8 cellular contexts compared by ENCODE assay signal in genomic region chr15:81899024-81899423, GRCh38.
"Had no signal": no experiment of that assay in that cellular context is flagged by ENCODE, and none has a peak within 500 bp of the region (broad histone marks: within the 10 kb centered on the region; RNA-seq: fewer than 3 reads in every experiment).

No MANE protein-coding gene starts in this region.

- H3K9me3 Mint-ChIP-seq: HFFc6 had no signal

- DNase-seq: GM23248, GOT3, H7, HFFc6, KG1 had no signal

- H2AFZ ChIP-seq: GM23248 had no signal

- H3K4me3 Mint-ChIP-seq: HFFc6 had no signal

- H3K27ac Mint-ChIP-seq: HFFc6 had no signal

- H3K9ac ChIP-seq: GM23248 had no signal

- H3K4me3 ChIP-seq: GM23248, HAP-1, K562 had no signal

- H3K36me3 ChIP-seq: HAP-1 had no signal

- H3K27ac ChIP-seq: GM23248 had no signal

- H3K9me3 ChIP-seq: HAP-1 had no signal

- H3K4me1 ChIP-seq: HAP-1 had no signal

- ATAC-seq: HCT116, K562 had no signal
